Comparison of ENCODE assay signal across 8 cellular contexts in genomic region chrX:11756354-11757318, GRCh38. TPM values are rescaled to one million over a fixed set of nuclear protein-coding genes. Genes with fewer than 3 reads are reported as not detected.
A peak's percentile ranks its signal among the peaks of the same experiment; 100 is the strongest.
DNase-seq lines count a peak whose midpoint lies in the region; ATAC-seq and TF ChIP-seq lines count a peak whose summit lies in the region.

No MANE protein-coding gene starts in this region.

- DNase-seq in DND-41 (no peak), M059J (ENCODE audit: low read depth) (peak; percentile 63), NCI-H1694 treated with DMSO at 0.1 percent for 48 hours (lab: John Stamatoyannopoulos, UW) (no peak), lower leg skin (ENCODE audit: low spot score in 2 of 2) (no peak)
- DNase-seq in central memory CD8-positive, alpha-beta T cell (ENCODE audit: low spot score in 2 of 2), result no peak
- no peak for DNase-seq in activated CD4-positive, CD25-positive, alpha-beta regulatory T cell (lab: John Stamatoyannopoulos, UW)

- TF ChIP-seq POLR2A in lower leg skin (IDR thresholded peaks at IDR 0.05), result no peak

- no peaks in the 10 kb centered on the region for H3K27me3 Mint-ChIP-seq in central memory CD8-positive, alpha-beta T cell

- peaks cover 14% of the 10 kb centered on the region for H3K4me1 ChIP-seq in DND-41 (ENCODE audit: insufficient read depth, low read length)
- peaks cover 2% of the 10 kb centered on the region for H3K4me1 ChIP-seq in neuron (ENCODE audit: insufficient read depth, low read length)

- no peak overlapping the region for H3K27ac ChIP-seq in DND-41 (ENCODE audit: low read length)

- no peak for TF ChIP-seq CTCF in DND-41 (IDR thresholded peaks at IDR 0.05; ENCODE audit: borderline replicate concordance, extremely low read depth, low read length, poor library complexity, severe bottlenecking)
- no peak for TF ChIP-seq CTCF in lower leg skin (IDR thresholded peaks at IDR 0.05)

- H3K4me3 Mint-ChIP-seq in central memory CD8-positive, alpha-beta T cell, result peak overlapping the region; percentile 66

- no peak overlapping the region for H3K4me3 ChIP-seq in DND-41 (ENCODE audit: low read depth in 1 of 2, low read length in 2 of 2)
- peak overlapping the region; percentile 57 for H3K4me3 ChIP-seq in neuron (ENCODE audit: low read length)
- no peak overlapping the region for H3K4me3 ChIP-seq in lower leg skin (ENCODE audit: low read depth, poor library complexity, severe bottlenecking)

- peaks cover 6% of the 10 kb centered on the region; the same call in 1 of the 2 replicates for H3K36me3 ChIP-seq in DND-41 (ENCODE audit: insufficient read depth, low read length)
- no peaks in the 10 kb centered on the region for H3K36me3 ChIP-seq in neuron (ENCODE audit: insufficient read depth, low read length)

- H3K27me3 ChIP-seq in DND-41 (ENCODE audit: insufficient read depth, low read length, poor library complexity), result peaks cover 11% of the 10 kb centered on the region
- H3K27me3 ChIP-seq in neuron (ENCODE audit: insufficient read depth, low read length), result peaks cover 14% of the 10 kb centered on the region

- no peaks in the 10 kb centered on the region for H3K9me3 Mint-ChIP-seq in central memory CD8-positive, alpha-beta T cell

- H4K20me1 ChIP-seq in DND-41 (ENCODE audit: insufficient read depth, low read length), result no peaks in the 10 kb centered on the region

- no peak overlapping the region for H3K9ac ChIP-seq in DND-41 (ENCODE audit: low read depth, low read length)

- 33 to 52% methylated on average over 15 of the region's 15 CpGs for WGBS in lower leg skin, 2 donors

- peak overlapping the region; percentile 71; the same call in 1 of the 2 replicates for H3K4me2 ChIP-seq in DND-41 (ENCODE audit: insufficient read depth, low read length)

- H3K36me3 Mint-ChIP-seq in central memory CD8-positive, alpha-beta T cell (ENCODE audit: insufficient read depth), result peaks cover 22% of the 10 kb centered on the region

- peaks cover 17% of the 10 kb centered on the region for H3K4me1 Mint-ChIP-seq in central memory CD8-positive, alpha-beta T cell

- H3K9me3 ChIP-seq in DND-41 (ENCODE audit: insufficient read depth, low read length, severe bottlenecking), result no peaks in the 10 kb centered on the region
- no peaks in the 10 kb centered on the region for H3K9me3 ChIP-seq in neuron (ENCODE audit: low read length)

- ATAC-seq in DND-41 (ENCODE audit: insufficient read depth, low read depth), result no peak
- ATAC-seq in central memory CD8-positive, alpha-beta T cell (replicated peaks; ENCODE audit: extremely low read depth, poor library complexity, severe bottlenecking), result no peak
- no peak for ATAC-seq in GM18909 (IDR thresholded peaks at IDR 0.05; ENCODE audit: poor library complexity, unreplicated experiment)

- H3K79me2 ChIP-seq in DND-41 (ENCODE audit: insufficient read depth, low read length), result peaks cover 19% of the 10 kb centered on the region

- no peak overlapping the region for H3K27ac Mint-ChIP-seq in central memory CD8-positive, alpha-beta T cell (ENCODE audit: low read depth)

- intact Hi-C loops in lower leg skin (cut with DNase I; ENCODE audit: low total_unique reads), result no loop called here

- H2AFZ ChIP-seq in DND-41 (ENCODE audit: low read depth, low read length), result peak overlapping the region; percentile 84; the same call in 1 of the 2 replicates
- H2AFZ ChIP-seq in neuron (ENCODE audit: low read depth, low read length), result peak overlapping the region; percentile 29

RNA-seq across cellular contexts. Expression of gene MSL3, which starts 1.4 kb away (rescaled TPM):
- total RNA-seq in M059J (2014; rRNA removed; shearing (Covaris generic)), result 33.0 and 39.0 TPM in 2 replicates
- 10 to 100 TPM; 12.4 to 15.2 (median 13.6) TPM for total RNA-seq in lower leg skin
